1 cellular context compared by ENCODE assay signal in the genomic region with DNA sequence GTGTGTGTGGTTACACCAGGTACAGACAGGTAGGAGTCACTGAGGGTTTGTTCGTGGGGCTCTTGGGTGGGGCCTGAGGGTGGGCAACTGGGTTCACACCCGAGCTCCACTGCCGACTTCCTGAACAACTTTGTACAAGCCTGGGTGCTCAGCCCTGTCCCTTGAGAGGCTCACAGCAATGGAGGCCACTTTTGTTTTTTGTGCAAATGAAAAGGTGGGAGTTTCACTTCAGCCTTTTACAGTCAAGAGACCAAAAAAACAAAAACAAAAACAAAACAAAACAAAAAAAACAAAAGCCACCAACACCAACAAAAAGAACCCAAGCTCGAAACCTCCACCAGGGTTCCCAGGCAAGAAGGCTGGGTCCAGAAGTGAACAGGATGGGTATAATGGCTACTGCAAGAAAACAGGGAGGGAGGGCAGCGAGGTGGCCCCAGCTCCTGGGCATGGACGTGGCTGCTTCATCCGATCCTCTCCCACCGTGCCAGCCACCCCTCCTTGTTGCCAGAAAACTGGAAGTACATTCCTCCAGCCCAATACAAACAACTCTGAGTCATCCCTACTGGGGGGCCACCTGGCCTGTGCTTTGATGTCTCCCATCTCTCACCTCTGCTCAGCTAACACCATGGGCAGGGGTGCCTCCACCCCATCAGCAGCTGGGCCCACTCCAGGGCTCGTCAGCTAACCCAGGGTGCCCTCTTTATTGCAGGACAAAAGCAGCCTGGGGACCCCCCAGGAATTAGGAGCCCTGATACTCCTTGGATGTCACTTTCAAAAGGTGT.
TF ChIP-seq lines count a peak whose summit lies in the region.

No MANE protein-coding gene starts in this region.

TF ChIP-seq in HepG2, 621 proteins besides CTCF, POLR2A, EP300 and RAD21 (continued from another document and continues in another):
- TF ChIP-seq, protein P1, sequence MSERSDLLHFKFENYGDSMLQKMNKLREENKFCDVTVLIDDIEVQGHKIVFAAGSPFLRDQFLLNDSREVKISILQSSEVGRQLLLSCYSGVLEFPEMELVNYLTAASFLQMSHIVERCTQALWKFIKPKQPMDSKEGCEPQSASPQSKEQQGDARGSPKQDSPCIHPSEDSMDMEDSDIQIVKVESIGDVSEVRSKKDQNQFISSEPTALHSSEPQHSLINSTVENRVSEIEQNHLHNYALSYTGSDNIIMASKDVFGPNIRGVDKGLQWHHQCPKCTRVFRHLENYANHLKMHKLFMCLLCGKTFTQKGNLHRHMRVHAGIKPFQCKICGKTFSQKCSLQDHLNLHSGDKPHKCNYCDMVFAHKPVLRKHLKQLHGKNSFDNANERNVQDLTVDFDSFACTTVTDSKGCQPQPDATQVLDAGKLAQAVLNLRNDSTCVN (CRISPR knock-in tag; IDR thresholded peaks at IDR 0.05; ENCODE audit: borderline replicate concordance): peak; percentile 64
- TF ChIP-seq HNF4A (CRISPR knock-in tag; IDR thresholded peaks at IDR 0.05) (peak; percentile 44), NFYB (CRISPR knock-in tag; IDR thresholded peaks at IDR 0.05) (peak; percentile 24; the same call in 1 of the 2 replicates), TOE1 (CRISPR knock-in tag; IDR thresholded peaks at IDR 0.05) (no peak), ZNF468 (CRISPR knock-in tag; IDR thresholded peaks at IDR 0.05) (no peak), GTF3A (CRISPR knock-in tag; conservative IDR thresholded peaks at IDR 0.05) (no peak), ZNF3 (CRISPR knock-in tag; IDR thresholded peaks at IDR 0.05) (no peak), HNRNPLL (IDR thresholded peaks at IDR 0.05; ENCODE audit: low read depth, low read length, poor library complexity, severe bottlenecking) (no peak), NAIF1 (CRISPR knock-in tag; IDR thresholded peaks at IDR 0.05; ENCODE audit: borderline replicate concordance) (no peak), ATF6 (CRISPR knock-in tag; conservative IDR thresholded peaks at IDR 0.05) (no peak), ZNF282 (IDR thresholded peaks at IDR 0.05; ENCODE audit: partially characterized antibody) (no peak), ATF7-NPFF (CRISPR knock-in tag; IDR thresholded peaks at IDR 0.05; ENCODE audit: low read depth) (peak; percentile 74; the same call in 1 of the 2 replicates), RBM39 (IDR thresholded peaks at IDR 0.05; ENCODE audit: low read depth, low read length, poor library complexity, severe bottlenecking) (peak; percentile 13), REPIN1 (CRISPR knock-in tag; IDR thresholded peaks at IDR 0.05; ENCODE audit: borderline replicate concordance, low read depth) (no peak), TCF7L2 (IDR thresholded peaks at IDR 0.05; ENCODE audit: low read depth, low read length) (peak; percentile 82), ZFX (CRISPR knock-in tag; IDR thresholded peaks at IDR 0.05; ENCODE audit: low read depth) (peak; percentile 75; the same call in 1 of the 2 replicates), ZC3H13 (CRISPR knock-in tag; IDR thresholded peaks at IDR 0.05) (no peak), NKX3-1 (CRISPR knock-in tag; IDR thresholded peaks at IDR 0.05) (no peak), ZNF510 (CRISPR knock-in tag; IDR thresholded peaks at IDR 0.05; ENCODE audit: low read depth) (no peak), ZNF224 (CRISPR knock-in tag; IDR thresholded peaks at IDR 0.05) (no peak), ZNF709 (CRISPR knock-in tag; IDR thresholded peaks at IDR 0.05) (no peak), U2AF2 (IDR thresholded peaks at IDR 0.05; ENCODE audit: low read depth, low read length) (0 out of 2 replicates have a peak, but pooled peaks have one; percentile 35), TCF7 (IDR thresholded peaks at IDR 0.05; ENCODE audit: low read depth) (peak; percentile 98), SUZ12 (IDR thresholded peaks at IDR 0.05; ENCODE audit: low read depth, low read length) (no peak), ZKSCAN5 (CRISPR knock-in tag; IDR thresholded peaks at IDR 0.05) (peak; percentile 37; the same call in 1 of the 2 replicates), NR2F2 (IDR thresholded peaks at IDR 0.05; ENCODE audit: borderline replicate concordance, low read depth) (peak; percentile 66), ZNF777 (CRISPR knock-in tag; IDR thresholded peaks at IDR 0.05) (peak; percentile 22; the same call in 1 of the 2 replicates), HMG20B (CRISPR knock-in tag; conservative IDR thresholded peaks at IDR 0.05) (peak; percentile 74; the same call in 1 of the 2 replicates), SNAI1 (CRISPR knock-in tag; IDR thresholded peaks at IDR 0.05; ENCODE audit: borderline replicate concordance) (no peak; the same call in none of the 2 replicates), HOXA9 (CRISPR knock-in tag; IDR thresholded peaks at IDR 0.05; ENCODE audit: borderline replicate concordance) (no peak), ZNF816 (CRISPR knock-in tag; IDR thresholded peaks at IDR 0.05; ENCODE audit: borderline replicate concordance) (peak; percentile 46; the same call in 1 of the 2 replicates), HOXD1 (CRISPR knock-in tag; IDR thresholded peaks at IDR 0.05) (peak; percentile 88; the same call in 1 of the 2 replicates), MAX (IDR thresholded peaks at IDR 0.05) (peak; percentile 82), HOMEZ (CRISPR knock-in tag; IDR thresholded peaks at IDR 0.05; ENCODE audit: low read depth) (peak; percentile 75), MTF2 (CRISPR knock-in tag; IDR thresholded peaks at IDR 0.05; ENCODE audit: borderline replicate concordance) (no peak), GATAD2A (CRISPR knock-in tag; IDR thresholded peaks at IDR 0.05) (peak; percentile 99), ZNF337 (CRISPR knock-in tag; IDR thresholded peaks at IDR 0.05; ENCODE audit: borderline replicate concordance, low read depth) (no peak), HIVEP1 (CRISPR knock-in tag; IDR thresholded peaks at IDR 0.05) (peak; percentile 88), KLF9 (CRISPR knock-in tag; IDR thresholded peaks at IDR 0.05; ENCODE audit: low read depth) (no peak), TERF1 (CRISPR knock-in tag; IDR thresholded peaks at IDR 0.05) (no peak), ZNF235 (CRISPR knock-in tag; IDR thresholded peaks at IDR 0.05; ENCODE audit: borderline replicate concordance) (peak; percentile 74; the same call in 1 of the 2 replicates), ELF1 (CRISPR knock-in tag; IDR thresholded peaks at IDR 0.05) (peak; percentile 14; the same call in 1 of the 2 replicates), KMT2A (CRISPR knock-in tag; IDR thresholded peaks at IDR 0.05) (peak; percentile 28; the same call in 1 of the 2 replicates), ZNF792 (CRISPR knock-in tag; IDR thresholded peaks at IDR 0.05) (peak; percentile 84)
- TF ChIP-seq, protein P2, sequence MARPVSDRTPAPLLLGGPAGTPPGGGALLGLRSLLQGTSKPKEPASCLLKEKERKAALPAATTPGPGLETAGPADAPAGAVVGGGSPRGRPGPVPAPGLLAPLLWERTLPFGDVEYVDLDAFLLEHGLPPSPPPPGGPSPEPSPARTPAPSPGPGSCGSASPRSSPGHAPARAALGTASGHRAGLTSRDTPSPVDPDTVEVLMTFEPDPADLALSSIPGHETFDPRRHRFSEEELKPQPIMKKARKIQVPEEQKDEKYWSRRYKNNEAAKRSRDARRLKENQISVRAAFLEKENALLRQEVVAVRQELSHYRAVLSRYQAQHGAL (CRISPR knock-in tag; IDR thresholded peaks at IDR 0.05; ENCODE audit: not compliant biosample characterization): no peak
- TF ChIP-seq, protein P3, sequence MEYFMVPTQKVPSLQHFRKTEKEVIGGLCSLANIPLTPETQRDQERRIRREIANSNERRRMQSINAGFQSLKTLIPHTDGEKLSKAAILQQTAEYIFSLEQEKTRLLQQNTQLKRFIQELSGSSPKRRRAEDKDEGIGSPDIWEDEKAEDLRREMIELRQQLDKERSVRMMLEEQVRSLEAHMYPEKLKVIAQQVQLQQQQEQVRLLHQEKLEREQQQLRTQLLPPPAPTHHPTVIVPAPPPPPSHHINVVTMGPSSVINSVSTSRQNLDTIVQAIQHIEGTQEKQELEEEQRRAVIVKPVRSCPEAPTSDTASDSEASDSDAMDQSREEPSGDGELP (IDR thresholded peaks at IDR 0.05; ENCODE audit: borderline replicate concordance, low read depth): peak; percentile 96
- TF ChIP-seq, protein P4, sequence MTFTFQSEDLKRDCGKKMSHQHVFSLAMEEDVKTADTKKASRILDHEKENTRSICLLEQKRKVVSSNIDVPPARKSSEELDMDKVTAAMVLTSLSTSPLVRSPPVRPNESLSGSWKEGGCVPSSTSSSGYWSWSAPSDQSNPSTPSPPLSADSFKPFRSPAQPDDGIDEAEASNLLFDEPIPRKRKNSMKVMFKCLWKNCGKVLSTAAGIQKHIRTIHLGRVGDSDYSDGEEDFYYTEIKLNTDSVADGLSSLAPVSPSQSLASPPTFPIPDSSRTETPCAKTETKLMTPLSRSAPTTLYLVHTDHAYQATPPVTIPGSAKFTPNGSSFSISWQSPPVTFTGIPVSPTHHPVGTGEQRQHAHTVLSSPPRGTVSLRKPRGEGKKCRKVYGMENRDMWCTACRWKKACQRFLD (CRISPR knock-in tag; IDR thresholded peaks at IDR 0.05; ENCODE audit: borderline replicate concordance): no peak
- TF ChIP-seq, protein P5, sequence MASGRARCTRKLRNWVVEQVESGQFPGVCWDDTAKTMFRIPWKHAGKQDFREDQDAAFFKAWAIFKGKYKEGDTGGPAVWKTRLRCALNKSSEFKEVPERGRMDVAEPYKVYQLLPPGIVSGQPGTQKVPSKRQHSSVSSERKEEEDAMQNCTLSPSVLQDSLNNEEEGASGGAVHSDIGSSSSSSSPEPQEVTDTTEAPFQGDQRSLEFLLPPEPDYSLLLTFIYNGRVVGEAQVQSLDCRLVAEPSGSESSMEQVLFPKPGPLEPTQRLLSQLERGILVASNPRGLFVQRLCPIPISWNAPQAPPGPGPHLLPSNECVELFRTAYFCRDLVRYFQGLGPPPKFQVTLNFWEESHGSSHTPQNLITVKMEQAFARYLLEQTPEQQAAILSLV (CRISPR knock-in tag; IDR thresholded peaks at IDR 0.05; ENCODE audit: borderline replicate concordance): peak; percentile 76; the same call in 1 of the 2 replicates
- TF ChIP-seq, protein P6, sequence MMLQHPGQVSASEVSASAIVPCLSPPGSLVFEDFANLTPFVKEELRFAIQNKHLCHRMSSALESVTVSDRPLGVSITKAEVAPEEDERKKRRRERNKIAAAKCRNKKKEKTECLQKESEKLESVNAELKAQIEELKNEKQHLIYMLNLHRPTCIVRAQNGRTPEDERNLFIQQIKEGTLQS (CRISPR knock-in tag; IDR thresholded peaks at IDR 0.05): peak; percentile 99
- TF ChIP-seq, protein P7, sequence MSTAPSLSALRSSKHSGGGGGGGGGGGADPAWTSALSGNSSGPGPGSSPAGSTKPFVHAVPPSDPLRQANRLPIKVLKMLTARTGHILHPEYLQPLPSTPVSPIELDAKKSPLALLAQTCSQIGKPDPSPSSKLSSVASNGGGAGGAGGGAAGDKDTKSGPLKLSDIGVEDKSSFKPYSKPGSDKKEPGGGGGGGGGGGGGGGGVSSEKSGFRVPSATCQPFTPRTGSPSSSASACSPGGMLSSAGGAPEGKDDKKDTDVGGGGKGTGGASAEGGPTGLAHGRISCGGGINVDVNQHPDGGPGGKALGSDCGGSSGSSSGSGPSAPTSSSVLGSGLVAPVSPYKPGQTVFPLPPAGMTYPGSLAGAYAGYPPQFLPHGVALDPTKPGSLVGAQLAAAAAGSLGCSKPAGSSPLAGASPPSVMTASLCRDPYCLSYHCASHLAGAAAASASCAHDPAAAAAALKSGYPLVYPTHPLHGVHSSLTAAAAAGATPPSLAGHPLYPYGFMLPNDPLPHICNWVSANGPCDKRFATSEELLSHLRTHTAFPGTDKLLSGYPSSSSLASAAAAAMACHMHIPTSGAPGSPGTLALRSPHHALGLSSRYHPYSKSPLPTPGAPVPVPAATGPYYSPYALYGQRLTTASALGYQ (CRISPR knock-in tag; IDR thresholded peaks at IDR 0.05): peak; percentile 83; the same call in 1 of the 2 replicates
